ENCODE assay signal across 1 cellular context in the genomic region with DNA sequence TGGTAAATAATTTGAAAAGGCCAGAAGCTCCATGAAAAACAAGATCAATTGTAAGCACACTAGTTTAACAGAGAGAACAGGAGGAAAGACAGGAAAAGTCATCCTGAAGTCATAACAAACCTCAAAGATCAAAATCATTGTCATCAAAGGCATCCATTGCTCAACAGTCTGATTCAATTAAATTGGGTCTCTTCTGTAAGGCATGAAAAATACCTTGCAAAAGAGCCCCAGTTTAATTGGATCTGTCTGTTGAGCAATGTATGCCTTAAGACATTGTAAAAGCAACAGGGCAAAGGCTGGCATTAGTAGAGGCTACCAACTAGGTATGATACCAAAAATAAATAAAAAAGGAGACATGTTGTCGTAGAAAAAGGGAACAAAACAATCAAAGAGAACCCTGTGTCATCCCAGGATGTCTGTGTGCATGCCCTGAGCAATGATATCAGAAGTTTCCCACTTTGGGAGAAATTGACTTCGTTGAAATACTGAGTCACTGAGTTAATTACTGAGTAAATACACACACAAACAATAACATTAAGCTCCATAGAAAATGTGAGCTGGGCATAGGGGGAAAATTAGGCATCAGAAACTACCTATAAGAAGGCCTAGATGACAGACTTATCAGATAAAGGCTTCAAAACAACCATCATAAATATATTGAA.
TF ChIP-seq lines count a peak whose summit lies in the region.

No MANE protein-coding gene starts in this region.

TF ChIP-seq in IMR-90, 13 proteins besides CTCF, POLR2A, EP300 and RAD21:
- TF ChIP-seq, protein P1, sequence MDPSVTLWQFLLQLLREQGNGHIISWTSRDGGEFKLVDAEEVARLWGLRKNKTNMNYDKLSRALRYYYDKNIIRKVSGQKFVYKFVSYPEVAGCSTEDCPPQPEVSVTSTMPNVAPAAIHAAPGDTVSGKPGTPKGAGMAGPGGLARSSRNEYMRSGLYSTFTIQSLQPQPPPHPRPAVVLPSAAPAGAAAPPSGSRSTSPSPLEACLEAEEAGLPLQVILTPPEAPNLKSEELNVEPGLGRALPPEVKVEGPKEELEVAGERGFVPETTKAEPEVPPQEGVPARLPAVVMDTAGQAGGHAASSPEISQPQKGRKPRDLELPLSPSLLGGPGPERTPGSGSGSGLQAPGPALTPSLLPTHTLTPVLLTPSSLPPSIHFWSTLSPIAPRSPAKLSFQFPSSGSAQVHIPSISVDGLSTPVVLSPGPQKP (IDR thresholded peaks at IDR 0.05; ENCODE audit: borderline replicate concordance, low read depth, low read length) = no peak
- no peak; the same call in 1 of the 2 replicates for TF ChIP-seq CEBPB (IDR thresholded peaks at IDR 0.05; ENCODE audit: low read depth, low read length)
- no peak for TF ChIP-seq MAFK (IDR thresholded peaks at IDR 0.05; ENCODE audit: low read depth, low read length)
- TF ChIP-seq RCOR1 (IDR thresholded peaks at IDR 0.05; ENCODE audit: insufficient replicate concordance, low read length) = no peak
- no peak for TF ChIP-seq MXI1 (IDR thresholded peaks at IDR 0.05; ENCODE audit: borderline replicate concordance, low read depth, low read length)
- TF ChIP-seq CHD1 (IDR thresholded peaks at IDR 0.05; ENCODE audit: low read depth, low read length) = no peak
- no peak for TF ChIP-seq FOS (IDR thresholded peaks at IDR 0.05; ENCODE audit: low read depth, low read length)
